Comparison of ENCODE assay signal across 10 cellular contexts in genomic region chr9:129145316-129145715, GRCh38. TPM values are rescaled to one million over a fixed set of nuclear protein-coding genes. Genes with fewer than 3 reads are reported as not detected.
DNase-seq lines count a peak whose midpoint lies in the region; ATAC-seq and TF ChIP-seq lines count a peak whose summit lies in the region.
"Had no signal": no experiment of that assay in that cellular context is flagged by ENCODE, and none has a peak within 500 bp of the region (broad histone marks: within the 10 kb centered on the region; RNA-seq: fewer than 3 reads in every experiment).

No MANE protein-coding gene starts in this region.

- H3K9ac ChIP-seq in NT2/D1 (ENCODE audit: insufficient read length, low read depth), result peak overlapping the region; percentile 68
- no peak overlapping the region for H3K9ac ChIP-seq in endodermal cell (ENCODE audit: extremely low read depth, low read length, poor library complexity, severe bottlenecking)
- H3K9ac ChIP-seq in mucosa of rectum (ENCODE audit: low read depth in 1 of 2, low read length in 2 of 2), result no peak overlapping the region

- peaks cover 42% of the 10 kb centered on the region for H3K36me3 Mint-ChIP-seq in endodermal cell (ENCODE audit: low read depth)

- TF ChIP-seq POLR2A in testis (IDR thresholded peaks at IDR 0.05), result no peak
- no peak for TF ChIP-seq POLR2A in GM18505 (IDR thresholded peaks at IDR 0.05; ENCODE audit: borderline replicate concordance, extremely low read depth, insufficient read depth, insufficient read length)

- H3K27me3 ChIP-seq in NT2/D1 (ENCODE audit: insufficient read depth, insufficient read length), result no peaks in the 10 kb centered on the region
- H3K27me3 ChIP-seq in endodermal cell (ENCODE audit: control insufficient read depth, insufficient read depth, low read length, poor library complexity, severe bottlenecking), result no peaks in the 10 kb centered on the region
- H3K27me3 ChIP-seq in mucosa of rectum (ENCODE audit: control insufficient read depth in 2 of 2, insufficient read depth in 2 of 2, low read length in 2 of 2), result no peaks in the 10 kb centered on the region
- H3K27me3 ChIP-seq in testis, result no peaks in the 10 kb centered on the region

- TF ChIP-seq CTCF in endodermal cell (conservative IDR thresholded peaks at IDR 0.05), result no peak
- no peak for TF ChIP-seq CTCF in testis (IDR thresholded peaks at IDR 0.05)
- TF ChIP-seq CTCF in GM20000 (IDR thresholded peaks at IDR 0.05; ENCODE audit: extremely low read depth, missing control alignments), result no peak

- no peaks in the 10 kb centered on the region for H3K9me3 ChIP-seq in NT2/D1 (ENCODE audit: insufficient read depth, low read length)
- H3K9me3 ChIP-seq in endodermal cell (ENCODE audit: control insufficient read depth, low read length), result no peaks in the 10 kb centered on the region
- H3K9me3 ChIP-seq in mucosa of rectum (ENCODE audit: control insufficient read depth in 2 of 2, low read length in 2 of 2), result no peaks in the 10 kb centered on the region
- no peaks in the 10 kb centered on the region for H3K9me3 ChIP-seq in testis

- DNase-seq in NT2/D1 (ENCODE audit: low read depth, low spot score), result no peak
- DNase-seq in endodermal cell, result no peak
- DNase-seq in testis, result no peak
- no peak for DNase-seq in GM20000 (ENCODE audit: low spot score)
- no peak for DNase-seq in NCI-H82 (lab: John Stamatoyannopoulos, UW)
- DNase-seq: DMS79, T-helper 1 cell had no signal

- 79 to 100% methylated on average over 2 of the region's 2 CpGs for WGBS in endodermal cell (ENCODE audit: insufficient coverage in 1 of 2, insufficient read length in 1 of 2), 2 experiments
- WGBS in testis, 2 donors, result 70 to 75% methylated on average over 2 of the region's 2 CpGs

- H3K4me1 Mint-ChIP-seq in endodermal cell, result peaks cover 30% of the 10 kb centered on the region

- peaks cover 39% of the 10 kb centered on the region for H3K4me1 ChIP-seq in NT2/D1 (ENCODE audit: insufficient read depth, insufficient read length)
- peaks cover 6% of the 10 kb centered on the region for H3K4me1 ChIP-seq in endodermal cell (ENCODE audit: control insufficient read depth, insufficient read depth, low read length)
- H3K4me1 ChIP-seq in mucosa of rectum (ENCODE audit: control insufficient read depth in 2 of 2, insufficient read depth in 2 of 2, low read length in 2 of 2), result peaks cover 35 to 46% of the 10 kb centered on the region in 2 donors
- peaks cover 62% of the 10 kb centered on the region for H3K4me1 ChIP-seq in testis

- intact Hi-C loops in testis (cut with DNase I; ENCODE audit: low total_unique reads), result loop anchor here (10.0 kb wide), 1 partner anchor 339 kb away; no protein-coding TSS in a partner anchor

- H3K27ac ChIP-seq in endodermal cell (ENCODE audit: low read depth, low read length), result peak overlapping the region; percentile 91
- H3K27ac ChIP-seq in mucosa of rectum (ENCODE audit: low read depth in 2 of 2, low read length in 2 of 2), result peak overlapping the region; percentile 60 to 74
- peak overlapping the region; percentile 80 to 87 for H3K27ac ChIP-seq in testis

- H3K36me3 ChIP-seq in NT2/D1 (ENCODE audit: insufficient read depth, insufficient read length, low read length), result peaks cover 64% of the 10 kb centered on the region
- H3K36me3 ChIP-seq in endodermal cell (ENCODE audit: control insufficient read depth, insufficient read depth, low read length), result peaks cover 51% of the 10 kb centered on the region
- peaks cover 6 to 12% of the 10 kb centered on the region in 2 donors for H3K36me3 ChIP-seq in mucosa of rectum (ENCODE audit: control insufficient read depth in 2 of 2, insufficient read depth in 2 of 2, low read length in 2 of 2)
- no peaks in the 10 kb centered on the region for H3K36me3 ChIP-seq in testis (ENCODE audit: low read depth, missing control alignments)

- H3K27ac Mint-ChIP-seq in endodermal cell, result peak overlapping the region; percentile 55

- H3K4me3 ChIP-seq in NT2/D1 (ENCODE audit: insufficient read length, low read depth) (no peak overlapping the region), endodermal cell (ENCODE audit: low read length) (no peak overlapping the region), mucosa of rectum (ENCODE audit: low read length in 2 of 2) (no peak overlapping the region), testis (no peak overlapping the region)

- ATAC-seq in esophagus mucosa, result no peak
- no peak for ATAC-seq in GM18505 (IDR thresholded peaks at IDR 0.05; ENCODE audit: unreplicated experiment)

- H3K9me3 Mint-ChIP-seq in endodermal cell, result no peaks in the 10 kb centered on the region

- H3K27me3 Mint-ChIP-seq in endodermal cell (ENCODE audit: insufficient read depth), result no peaks in the 10 kb centered on the region

- H3K4me3 Mint-ChIP-seq in endodermal cell, result no peak overlapping the region

RNA-seq across cellular contexts. Expression of gene IER5L, which starts 32.7 kb away (rescaled TPM):
- 1 to 10 TPM; 6.8 to 8.1 TPM for total RNA-seq in endodermal cell
- polyA plus RNA-seq in endodermal cell (2013, experiment 1 of 2), result 48.3 TPM
- 51.1 TPM for polyA plus RNA-seq in endodermal cell (2013, experiment 2 of 2)
- total RNA-seq in testis, result 10 to 100 TPM; 12.6 to 25.4 TPM
- 4.8 TPM for polyA plus RNA-seq in testis (ENCODE audit: insufficient read depth, low read depth, low replicate concordance)
- 8.1 TPM for total RNA-seq in esophagus mucosa

RNA-seq across cellular contexts. Expression of gene PTPA, which starts 34.1 kb away (rescaled TPM):
- total RNA-seq in endodermal cell (100 to 1,000 TPM; 134 to 139 TPM), testis (100 to 1,000 TPM; 163 to 177 TPM), esophagus mucosa (121 TPM)
- polyA plus RNA-seq in endodermal cell (2013, experiment 1 of 2), result 105 TPM
- 96.3 TPM for polyA plus RNA-seq in endodermal cell (2013, experiment 2 of 2)
- 268 TPM for polyA plus RNA-seq in testis (ENCODE audit: insufficient read depth, low read depth, low replicate concordance)

RNA-seq across cellular contexts. Expression of gene CRAT, which starts 34.7 kb away (rescaled TPM):
- total RNA-seq in endodermal cell, result 10 to 100 TPM; 17.2 to 17.5 TPM
- 25.3 TPM for polyA plus RNA-seq in endodermal cell (2013, experiment 1 of 2)
- 24.3 TPM for polyA plus RNA-seq in endodermal cell (2013, experiment 2 of 2)
- total RNA-seq in testis, result 100 to 1,000 TPM; 188 to 272 TPM
- polyA plus RNA-seq in testis (ENCODE audit: insufficient read depth, low read depth, low replicate concordance), result 451 TPM
- 33.4 TPM for total RNA-seq in esophagus mucosa
